ENCODE assay signal across 1 cellular context in genomic region chr14:37668646-37669045, GRCh38.
TF ChIP-seq lines count a peak whose summit lies in the region.

No MANE protein-coding gene starts in this region.

TF ChIP-seq in GM23338, 12 proteins besides CTCF, POLR2A, EP300 and RAD21 (continued from another document):
- TF ChIP-seq ETS1 (IDR thresholded peaks at IDR 0.05) (no peak), POLR2AphosphoS5 (IDR thresholded peaks at IDR 0.05; ENCODE audit: low read depth) (no peak)
